Comparison of ENCODE assay signal across 9 cellular contexts in the genomic region with DNA sequence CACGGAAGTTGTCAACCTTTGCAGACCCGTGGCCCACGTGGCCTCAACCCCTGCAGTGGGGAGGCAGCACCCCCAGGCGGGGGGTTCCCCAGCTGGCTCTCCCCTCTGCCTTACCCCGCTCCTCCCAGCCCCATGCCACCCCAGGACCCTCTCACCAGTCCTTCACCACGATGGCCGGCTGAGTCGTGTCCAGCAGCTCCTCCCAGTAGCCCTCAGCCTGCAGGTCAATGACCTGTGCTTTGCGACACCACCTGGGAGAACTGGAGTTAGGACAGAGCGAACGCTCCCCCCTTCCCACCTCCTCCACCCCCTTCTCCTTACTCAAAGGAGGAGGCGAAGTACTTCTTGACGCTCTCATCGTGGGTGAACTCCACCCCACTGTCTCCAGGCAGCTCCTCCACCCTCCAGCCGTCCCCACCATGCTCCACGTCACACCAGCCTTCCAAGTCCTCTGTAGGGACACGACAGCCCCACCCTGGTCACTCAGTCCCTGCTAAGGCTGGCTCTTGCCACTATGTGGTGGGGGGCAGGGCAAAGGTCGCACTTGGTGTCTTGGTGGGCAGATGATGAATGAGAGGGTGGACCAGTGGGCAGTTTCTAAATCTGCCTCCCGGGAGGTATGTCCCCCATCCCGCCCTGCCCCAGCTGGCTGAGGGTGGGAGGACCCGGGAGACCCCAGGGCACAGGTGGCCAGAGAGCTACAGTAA. TPM values are rescaled to one million over a fixed set of nuclear protein-coding genes. Genes with fewer than 3 reads are reported as not detected.
DNase-seq lines count a peak whose midpoint lies in the region; ATAC-seq and TF ChIP-seq lines count a peak whose summit lies in the region.
"Had no signal": no experiment of that assay in that cellular context is flagged by ENCODE, and none has a peak within 500 bp of the region (broad histone marks: within the 10 kb centered on the region; RNA-seq: fewer than 3 reads in every experiment).

No MANE protein-coding gene starts in this region.

- DNase-seq in activated T-cell treated with anti-CD3 and anti-CD28 coated beads, Interleukin-2, amount 50 U/mL, for 24 hours = no peak
- DNase-seq in activated T-cell treated with anti-CD3 and anti-CD28 coated beads, Interleukin-2, amount 50 U/mL, for 1 hour = no peak
- DNase-seq in WTC11 (ENCODE audit: low spot score) = no peak
- DNase-seq in immature natural killer cell = no peak
- no peak for DNase-seq in stimulated activated naive CD8-positive, alpha-beta T cell treated with anti-CD3 and anti-CD28 coated beads, Interleukin-15, Interleukin-2, amounts not matched to agents 100 U/mL and 50 U/mL, for 24 hours
- DNase-seq in prostate gland (ENCODE audit: low spot score) = no peak

- no peaks in the 10 kb centered on the region for H3K4me1 ChIP-seq in prostate gland (replicated peaks)

- intact Hi-C loops in prostate gland (cut with DNase I) = loop anchor here (5.0 kb wide), 1 partner anchor 73 kb away; no protein-coding TSS in a partner anchor

- POLR2A ChIA-PET in WTC11 (lab: Charles Lee) = interaction anchor here (0.5 to 1.4 kb wide), 3 partner anchors 14 to 99 kb away, joined by 3 read pairs; partner anchors contain the start of gene FBXO6

- no peaks in the 10 kb centered on the region for H3K36me3 ChIP-seq in prostate gland
- H3K36me3 ChIP-seq: colonic mucosa had no signal

- peaks cover 18% of the 10 kb centered on the region for H3K4me1 Mint-ChIP-seq in activated T-cell treated with anti-CD3 and anti-CD28 coated beads, Interleukin-2, amount 50 U/mL, for 24 hours (ENCODE audit: low read depth)
- H3K4me1 Mint-ChIP-seq in WTC11 = peaks cover 30% of the 10 kb centered on the region
- H3K4me1 Mint-ChIP-seq in immature natural killer cell = peaks cover 28 to 33% of the 10 kb centered on the region in 2 donors

- TF ChIP-seq POLR2A in prostate gland (IDR thresholded peaks at IDR 0.05) = no peak

- no peaks in the 10 kb centered on the region for H3K36me3 Mint-ChIP-seq in activated T-cell treated with anti-CD3 and anti-CD28 coated beads, Interleukin-2, amount 50 U/mL, for 24 hours (ENCODE audit: low read depth)
- H3K36me3 Mint-ChIP-seq in WTC11 (no peaks in the 10 kb centered on the region), immature natural killer cell (no peaks in the 10 kb centered on the region)

- H3K9me3 ChIP-seq in prostate gland = no peaks in the 10 kb centered on the region
- H3K9me3 ChIP-seq: colonic mucosa had no signal

- ATAC-seq in WTC11 (no peak), HG03565 (IDR thresholded peaks at IDR 0.05; ENCODE audit: unreplicated experiment) (no peak), GM19452 (IDR thresholded peaks at IDR 0.05; ENCODE audit: unreplicated experiment) (no peak)
- ATAC-seq in stimulated activated naive CD8-positive, alpha-beta T cell treated with anti-CD3 and anti-CD28 coated beads, Interleukin-15, Interleukin-2, amounts not matched to agents 100 U/mL and 50 U/mL, for 24 hours = peak; percentile 3

- no peak overlapping the region for H3K4me3 ChIP-seq in prostate gland
- H3K4me3 ChIP-seq: colonic mucosa had no signal

- no peaks in the 10 kb centered on the region for H3K27me3 ChIP-seq in prostate gland (replicated peaks; ENCODE audit: insufficient read depth)
- H3K27me3 ChIP-seq: colonic mucosa had no signal

- CTCF ChIA-PET in WTC11 (lab: Charles Lee) = interaction anchor here (0.5 to 3.0 kb wide), 22 partner anchors 7 to 370 kb away, joined by 3 to 23 read pairs (median 6); partner anchors contain the start of genes AGTRAP and FBXO6

- H3K4me3 Mint-ChIP-seq in activated T-cell treated with anti-CD3 and anti-CD28 coated beads, Interleukin-2, amount 50 U/mL, for 24 hours = peak overlapping the region; percentile 43
- H3K4me3 Mint-ChIP-seq in WTC11 (no peak overlapping the region), immature natural killer cell (peak overlapping the region; percentile 45 to 87 (median 62))

- H3K27ac ChIP-seq in prostate gland = no peak overlapping the region
- H3K27ac ChIP-seq: colonic mucosa had no signal

- H3K27ac Mint-ChIP-seq in activated T-cell treated with anti-CD3 and anti-CD28 coated beads, Interleukin-2, amount 50 U/mL, for 24 hours = no peak overlapping the region
- H3K27ac Mint-ChIP-seq in WTC11 (no peak overlapping the region), immature natural killer cell (peak overlapping the region; percentile 56 to 85 (median 80))

- TF ChIP-seq CTCF in WTC11 (IDR thresholded peaks at IDR 0.05) (no peak), prostate gland (IDR thresholded peaks at IDR 0.05) (no peak)

- WGBS in prostate gland = 39% methylated on average over 21 of the region's 21 CpGs

- H3K9me3 Mint-ChIP-seq in activated T-cell treated with anti-CD3 and anti-CD28 coated beads, Interleukin-2, amount 50 U/mL, for 24 hours = no peaks in the 10 kb centered on the region
- no peaks in the 10 kb centered on the region for H3K9me3 Mint-ChIP-seq in WTC11
- no peaks in the 10 kb centered on the region for H3K9me3 Mint-ChIP-seq in immature natural killer cell

- peaks cover 3% of the 10 kb centered on the region for H3K27me3 Mint-ChIP-seq in activated T-cell treated with anti-CD3 and anti-CD28 coated beads, Interleukin-2, amount 50 U/mL, for 24 hours
- H3K27me3 Mint-ChIP-seq in WTC11 (ENCODE audit: low read depth) (peaks cover 22% of the 10 kb centered on the region), immature natural killer cell (ENCODE audit: low read depth in 3 of 3) (peaks cover 0 to 10% (median 4%) of the 10 kb centered on the region in 3 donors)

TF ChIP-seq in WTC11, 78 proteins besides CTCF, POLR2A, EP300 and RAD21:
- TF ChIP-seq, protein P1, sequence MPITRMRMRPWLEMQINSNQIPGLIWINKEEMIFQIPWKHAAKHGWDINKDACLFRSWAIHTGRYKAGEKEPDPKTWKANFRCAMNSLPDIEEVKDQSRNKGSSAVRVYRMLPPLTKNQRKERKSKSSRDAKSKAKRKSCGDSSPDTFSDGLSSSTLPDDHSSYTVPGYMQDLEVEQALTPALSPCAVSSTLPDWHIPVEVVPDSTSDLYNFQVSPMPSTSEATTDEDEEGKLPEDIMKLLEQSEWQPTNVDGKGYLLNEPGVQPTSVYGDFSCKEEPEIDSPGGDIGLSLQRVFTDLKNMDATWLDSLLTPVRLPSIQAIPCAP (CRISPR knock-in tag; IDR thresholded peaks at IDR 0.05) = no peak
- TF ChIP-seq TEAD4 (CRISPR knock-in tag; IDR thresholded peaks at IDR 0.05) (no peak), ZSCAN18 (CRISPR knock-in tag; IDR thresholded peaks at IDR 0.05) (no peak), KAT7 (CRISPR knock-in tag; IDR thresholded peaks at IDR 0.05; ENCODE audit: borderline replicate concordance) (no peak), ZBTB43 (CRISPR knock-in tag; IDR thresholded peaks at IDR 0.05) (no peak), SMAD3 (CRISPR knock-in tag; IDR thresholded peaks at IDR 0.05; ENCODE audit: borderline replicate concordance) (no peak), ZNF317 (CRISPR knock-in tag; IDR thresholded peaks at IDR 0.05; ENCODE audit: borderline replicate concordance, low read depth) (no peak)
- TF ChIP-seq, protein P2, sequence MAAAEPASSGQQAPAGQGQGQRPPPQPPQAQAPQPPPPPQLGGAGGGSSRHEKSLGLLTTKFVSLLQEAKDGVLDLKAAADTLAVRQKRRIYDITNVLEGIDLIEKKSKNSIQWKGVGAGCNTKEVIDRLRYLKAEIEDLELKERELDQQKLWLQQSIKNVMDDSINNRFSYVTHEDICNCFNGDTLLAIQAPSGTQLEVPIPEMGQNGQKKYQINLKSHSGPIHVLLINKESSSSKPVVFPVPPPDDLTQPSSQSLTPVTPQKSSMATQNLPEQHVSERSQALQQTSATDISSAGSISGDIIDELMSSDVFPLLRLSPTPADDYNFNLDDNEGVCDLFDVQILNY (CRISPR knock-in tag; IDR thresholded peaks at IDR 0.05) = 0 out of 2 replicates have a peak, but pooled peaks have one; percentile 19

RNA-seq across cellular contexts. Expression of gene FBXO2, which starts 4.5 kb away (rescaled TPM):
- total RNA-seq in WTC11 (2021) (58.2 to 68.2 TPM (median 63.7 TPM) in 3 replicates), prostate gland (10 to 100 TPM; 14.1 to 16.9 TPM)
- polyA plus RNA-seq in immature natural killer cell = 10 to 100 TPM in 2 of 3 donors, 1 to 10 TPM in 1; 5.6 to 15.5 (median 14.4) TPM

RNA-seq across cellular contexts. Expression of gene FBXO44, which starts 4.9 kb away (rescaled TPM):
- total RNA-seq in WTC11 (2021) (34.9 to 45.6 TPM (median 40.6 TPM) in 3 replicates), prostate gland (10 to 100 TPM; 29.5 to 51.2 TPM)
- polyA plus RNA-seq in immature natural killer cell = 10 to 100 TPM in 2 of 3 donors, 1 to 10 TPM in 1; 8.6 to 13.4 (median 12.5) TPM

RNA-seq across cellular contexts. Expression of gene FBXO6, which starts 14.2 kb away (rescaled TPM):
- 0.74 to 1.3 TPM (median 1.1 TPM) in 3 replicates for total RNA-seq in WTC11 (2021)
- polyA plus RNA-seq in immature natural killer cell = 100 to 1,000 TPM; 105 to 164 (median 121) TPM
- 10 to 100 TPM; 12.5 to 17.7 TPM for total RNA-seq in prostate gland

RNA-seq across cellular contexts. Expression of gene MAD2L2, which starts 31.2 kb away (rescaled TPM):
- total RNA-seq in WTC11 (2021) (283 to 312 TPM (median 305 TPM) in 3 replicates), prostate gland (10 to 100 TPM; 37.3 to 67.8 TPM)
- polyA plus RNA-seq in immature natural killer cell = 100 to 1,000 TPM; 103 to 182 (median 163) TPM

RNA-seq across cellular contexts. Expression of gene DRAXIN, which starts 41.7 kb away (rescaled TPM):
- total RNA-seq in WTC11 (2021) (12.0 to 13.4 TPM (median 13.3 TPM) in 3 replicates), prostate gland (under 1 TPM; 0.05 to 0.51 TPM)
- polyA plus RNA-seq in immature natural killer cell = under 1 TPM; 0.29 to 0.94 (median 0.58) TPM

Comparison
In these comparisons a context has a peak if more than half of its experiments do, and no peak if none do; other contexts are left out.
1. H3K27ac Mint-ChIP-seq: peak in immature natural killer cell (6 of 6); none in activated T-cell treated with anti-CD3 and anti-CD28 coated beads, Interleukin-2, amount 50 U/mL, for 24 hours (single experiment) and WTC11 (single experiment).